Comparison of ENCODE assay signal across 8 cellular contexts in genomic region chr1:89608627-89609338, GRCh38.
A peak's percentile ranks its signal among the peaks of the same experiment; 100 is the strongest.
DNase-seq lines count a peak whose midpoint lies in the region; ATAC-seq and TF ChIP-seq lines count a peak whose summit lies in the region.

No MANE protein-coding gene starts in this region.

- no peaks in the 10 kb centered on the region for H3K9me3 Mint-ChIP-seq in memory B cell

- no peak for TF ChIP-seq CTCF in foreskin fibroblast (IDR thresholded peaks at IDR 0.05; ENCODE audit: low read depth, low read length)

- peak overlapping the region; percentile 65 for H3K27ac Mint-ChIP-seq in memory B cell

- peak overlapping the region; percentile 39 for H3K4me3 Mint-ChIP-seq in memory B cell

- peak; percentile 67 for DNase-seq in activated gamma-delta T cell treated with Interleukin-2 at 50 U/mL for 16 hours
- DNase-seq in memory B cell (ENCODE audit: low spot score in 2 of 2) = no peak
- DNase-seq in stimulated activated naive CD8-positive, alpha-beta T cell treated with anti-CD3 and anti-CD28 coated beads, Interleukin-15, Interleukin-2, amounts not matched to agents 100 U/mL and 50 U/mL, for 24 hours = peak; percentile 75
- DNase-seq in nucleus accumbens (lab: John Stamatoyannopoulos, UW) = no peak
- DNase-seq in foreskin fibroblast = no peak

- H3K4me3 ChIP-seq in foreskin fibroblast (ENCODE audit: low read depth in 1 of 2, low read length in 2 of 2) = no peak overlapping the region

- peaks cover 23% of the 10 kb centered on the region for H3K4me1 Mint-ChIP-seq in memory B cell

- no peaks in the 10 kb centered on the region for H3K27me3 Mint-ChIP-seq in memory B cell

- H3K36me3 Mint-ChIP-seq in memory B cell = no peaks in the 10 kb centered on the region

- peak; percentile 9 to 14 for ATAC-seq in activated CD4-positive, CD25-positive, alpha-beta regulatory T cell treated with anti-CD3 and anti-CD28 coated beads, Interleukin-2, amount 50 U/mL, for 24 hours
- ATAC-seq in memory B cell (ENCODE audit: low read depth) (no peak), HG02571 (IDR thresholded peaks at IDR 0.05; ENCODE audit: unreplicated experiment) (no peak), HG02623 (IDR thresholded peaks at IDR 0.05; ENCODE audit: unreplicated experiment) (no peak)
- ATAC-seq in stimulated activated naive CD8-positive, alpha-beta T cell treated with anti-CD3 and anti-CD28 coated beads, Interleukin-15, Interleukin-2, amounts not matched to agents 100 U/mL and 50 U/mL, for 24 hours = peak; percentile 17

Comparison
In these comparisons a context has a peak if more than half of its experiments do, and no peak if none do; other contexts are left out.
1. ATAC-seq: peak in activated CD4-positive, CD25-positive, alpha-beta regulatory T cell treated with anti-CD3 and anti-CD28 coated beads, Interleukin-2, amount 50 U/mL, for 24 hours (2 of 2) and stimulated activated naive CD8-positive, alpha-beta T cell treated with anti-CD3 and anti-CD28 coated beads, Interleukin-15, Interleukin-2, amounts not matched to agents 100 U/mL and 50 U/mL, for 24 hours (single experiment); none in memory B cell (single experiment), HG02571 (single experiment) and HG02623 (single experiment).
2. DNase-seq: peak in activated gamma-delta T cell treated with Interleukin-2 at 50 U/mL for 16 hours (single experiment) and stimulated activated naive CD8-positive, alpha-beta T cell treated with anti-CD3 and anti-CD28 coated beads, Interleukin-15, Interleukin-2, amounts not matched to agents 100 U/mL and 50 U/mL, for 24 hours (single experiment); none in memory B cell (0 of 2), nucleus accumbens (0 of 56) and foreskin fibroblast (0 of 2).